1 cellular context compared by ENCODE assay signal in the genomic region with DNA sequence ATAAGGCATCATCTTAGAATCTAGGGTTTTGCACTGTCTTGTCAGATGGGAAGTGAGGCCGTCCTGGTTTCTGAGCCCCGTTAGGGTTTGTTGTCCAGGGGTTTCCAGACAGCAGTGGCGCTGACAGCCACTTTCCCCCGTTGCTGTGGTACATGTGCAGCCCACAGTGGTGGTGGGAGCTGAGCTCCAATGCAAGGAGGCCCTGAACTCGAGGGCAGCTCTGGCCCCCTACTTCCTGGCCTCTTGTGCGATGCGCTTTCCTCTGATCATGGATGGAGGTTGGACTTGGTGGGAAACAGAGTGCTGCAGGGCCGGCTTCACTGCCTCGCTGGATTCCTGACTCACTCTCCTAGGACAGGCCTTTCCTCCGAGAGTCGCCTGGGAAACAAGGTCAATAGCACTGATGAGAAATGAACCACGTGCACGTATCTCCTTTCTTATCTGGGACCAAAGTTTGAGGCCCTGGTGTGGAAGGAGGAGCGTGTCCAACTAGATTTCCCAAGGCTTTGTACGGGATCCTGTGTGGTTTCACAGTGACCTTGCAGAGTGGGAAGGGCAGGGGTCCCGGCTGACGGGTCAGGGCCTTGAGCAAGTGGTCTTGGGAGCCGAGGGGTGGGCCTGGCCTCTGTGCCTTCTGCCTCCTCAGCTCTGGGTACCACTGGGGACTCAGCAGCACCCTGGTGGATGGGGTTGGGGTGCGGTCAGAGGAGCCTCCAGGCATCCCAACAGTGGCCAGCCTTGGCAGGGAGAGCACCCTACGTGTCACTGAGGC.
TF ChIP-seq lines count a peak whose summit lies in the region.

No MANE protein-coding gene starts in this region.

TF ChIP-seq in IMR-90, 13 proteins besides CTCF, POLR2A, EP300 and RAD21:
- TF ChIP-seq FOS (IDR thresholded peaks at IDR 0.05; ENCODE audit: low read depth, low read length) (no peak), MAFK (IDR thresholded peaks at IDR 0.05; ENCODE audit: low read depth, low read length) (no peak), NFE2L2 (IDR thresholded peaks at IDR 0.05; ENCODE audit: low read depth, low read length) (no peak), MAZ (IDR thresholded peaks at IDR 0.05; ENCODE audit: borderline replicate concordance, low read depth, low read length) (no peak), RFX5 (IDR thresholded peaks at IDR 0.05; ENCODE audit: low read depth, low read length) (no peak), CHD1 (IDR thresholded peaks at IDR 0.05; ENCODE audit: low read depth, low read length) (no peak), RCOR1 (IDR thresholded peaks at IDR 0.05; ENCODE audit: insufficient replicate concordance, low read length) (no peak), CEBPB (IDR thresholded peaks at IDR 0.05; ENCODE audit: low read depth, low read length) (no peak), MXI1 (IDR thresholded peaks at IDR 0.05; ENCODE audit: borderline replicate concordance, low read depth, low read length) (no peak), BHLHE40 (IDR thresholded peaks at IDR 0.05; ENCODE audit: low read depth, low read length) (no peak)
- TF ChIP-seq, protein P1, sequence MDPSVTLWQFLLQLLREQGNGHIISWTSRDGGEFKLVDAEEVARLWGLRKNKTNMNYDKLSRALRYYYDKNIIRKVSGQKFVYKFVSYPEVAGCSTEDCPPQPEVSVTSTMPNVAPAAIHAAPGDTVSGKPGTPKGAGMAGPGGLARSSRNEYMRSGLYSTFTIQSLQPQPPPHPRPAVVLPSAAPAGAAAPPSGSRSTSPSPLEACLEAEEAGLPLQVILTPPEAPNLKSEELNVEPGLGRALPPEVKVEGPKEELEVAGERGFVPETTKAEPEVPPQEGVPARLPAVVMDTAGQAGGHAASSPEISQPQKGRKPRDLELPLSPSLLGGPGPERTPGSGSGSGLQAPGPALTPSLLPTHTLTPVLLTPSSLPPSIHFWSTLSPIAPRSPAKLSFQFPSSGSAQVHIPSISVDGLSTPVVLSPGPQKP (IDR thresholded peaks at IDR 0.05; ENCODE audit: borderline replicate concordance, low read depth, low read length): no peak
- TF ChIP-seq, protein P2, sequence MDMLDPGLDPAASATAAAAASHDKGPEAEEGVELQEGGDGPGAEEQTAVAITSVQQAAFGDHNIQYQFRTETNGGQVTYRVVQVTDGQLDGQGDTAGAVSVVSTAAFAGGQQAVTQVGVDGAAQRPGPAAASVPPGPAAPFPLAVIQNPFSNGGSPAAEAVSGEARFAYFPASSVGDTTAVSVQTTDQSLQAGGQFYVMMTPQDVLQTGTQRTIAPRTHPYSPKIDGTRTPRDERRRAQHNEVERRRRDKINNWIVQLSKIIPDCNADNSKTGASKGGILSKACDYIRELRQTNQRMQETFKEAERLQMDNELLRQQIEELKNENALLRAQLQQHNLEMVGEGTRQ (IDR thresholded peaks at IDR 0.05; ENCODE audit: low read depth, low read length): no peak
